In the genomic region with DNA sequence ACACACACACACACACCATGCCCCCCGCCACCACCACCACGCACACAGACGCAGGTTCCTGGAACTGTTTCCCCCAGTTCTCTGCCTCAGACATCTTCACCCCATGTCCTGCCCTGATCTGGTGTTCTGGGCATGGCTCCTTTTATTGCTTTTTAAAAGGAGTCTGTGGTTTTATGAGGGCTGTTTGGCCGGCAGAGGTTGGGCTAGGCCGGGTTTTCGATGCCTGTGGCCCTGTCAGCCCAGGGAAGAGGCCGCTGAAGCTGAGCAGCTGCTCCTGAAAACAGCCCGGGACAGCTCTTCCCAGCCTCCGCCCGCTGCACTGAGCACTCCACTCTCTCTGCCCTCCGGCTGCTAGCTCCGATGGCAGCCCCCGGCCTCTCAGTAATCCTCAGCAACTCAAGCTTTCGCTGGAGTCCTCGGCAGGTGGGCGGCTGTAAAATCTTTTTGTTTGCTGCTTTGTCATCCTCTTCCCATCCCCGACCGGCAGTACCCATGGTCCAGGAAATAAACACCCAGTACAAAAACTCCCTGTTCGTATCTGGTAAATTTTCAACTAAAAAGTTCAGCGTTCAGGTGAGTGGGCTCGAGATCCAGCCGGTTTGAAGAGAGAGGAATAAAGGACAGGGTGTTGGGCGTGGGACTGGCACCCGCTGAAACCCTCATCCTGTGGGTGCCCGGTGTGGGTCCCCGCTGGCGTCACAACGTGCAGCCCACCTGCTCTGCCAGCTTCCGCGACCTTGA, we compare ENCODE assay signal across 9 cellular contexts.
DNase-seq lines count a peak whose midpoint lies in the region; ATAC-seq and TF ChIP-seq lines count a peak whose summit lies in the region.
"Had no signal": no experiment of that assay in that cellular context is flagged by ENCODE, and none has a peak within 500 bp of the region (broad histone marks: within the 10 kb centered on the region; RNA-seq: fewer than 3 reads in every experiment).

No MANE protein-coding gene starts in this region.

- H3K9me3 ChIP-seq in cardiac muscle cell (ENCODE audit: low read depth) (no peaks in the 10 kb centered on the region), prostate gland (no peaks in the 10 kb centered on the region)

- 20% methylated on average over 30 of the region's 30 CpGs for WGBS in prostate gland

- ATAC-seq in T-cell (replicated peaks in 1 of 4) (peak in 3 of 4 experiments; percentile 49 to 71 (median 59)), HG03439 (IDR thresholded peaks at IDR 0.05; ENCODE audit: unreplicated experiment) (no peak), GM19351 (IDR thresholded peaks at IDR 0.05; ENCODE audit: unreplicated experiment) (no peak)
- ATAC-seq: activated CD4-positive, alpha-beta T cell treated with anti-CD3 and anti-CD28 coated beads for 36 hours had no signal

- POLR2A ChIA-PET in T-cell (lab: Charles Lee) = no interaction called here

- peak overlapping the region; percentile 7 to 58 (median 29) for H3K4me3 Mint-ChIP-seq in T-cell
- H3K4me3 Mint-ChIP-seq: activated CD4-positive, alpha-beta T cell treated with anti-CD3 and anti-CD28 coated beads for 36 hours had no signal

- H3K36me3 Mint-ChIP-seq in T-cell = no peaks in the 10 kb centered on the region

- no peaks in the 10 kb centered on the region for H3K36me3 ChIP-seq in cardiac muscle cell
- H3K36me3 ChIP-seq in prostate gland = no peaks in the 10 kb centered on the region

- DNase-seq in GM03348 (ENCODE audit: low spot score) (peak; percentile 77), T-cell (peak in 15 of 34 experiments; percentile 4 to 52 (median 22)), cardiac muscle cell (ENCODE audit: low read depth in 1 of 2, low spot score in 1 of 2) (peak; percentile 75 to 86), prostate gland (ENCODE audit: low spot score) (peak; percentile 69), NOMO-1 treated with dmso at 0.1 percent for 144 hours (lab: John Stamatoyannopoulos, UW; ENCODE audit: unreplicated experiment) (no peak), NCI-H2171 treated with DMSO at 0.1 percent for 48 hours (lab: John Stamatoyannopoulos, UW) (no peak)
- DNase-seq: activated CD4-positive, alpha-beta T cell treated with anti-CD3 and anti-CD28 coated beads for 36 hours had no signal

- intact Hi-C loops in prostate gland (cut with DNase I) = no loop called here

- peaks cover 4 to 19% (median 7%) of the 10 kb centered on the region in 3 donors for H3K4me1 Mint-ChIP-seq in T-cell

- H3K27ac ChIP-seq in cardiac muscle cell (peak overlapping the region; percentile 34), prostate gland (peak overlapping the region; percentile 77 to 78)

- no peak for TF ChIP-seq POLR2A in prostate gland (IDR thresholded peaks at IDR 0.05)

- H3K4me3 ChIP-seq in cardiac muscle cell = no peak overlapping the region
- peak overlapping the region in 1 of 2 donors; percentile 11 for H3K4me3 ChIP-seq in prostate gland

- no peak for TF ChIP-seq CTCF in cardiac muscle cell (IDR thresholded peaks at IDR 0.05; ENCODE audit: low read depth, low read length)
- TF ChIP-seq CTCF in prostate gland (IDR thresholded peaks at IDR 0.05) = peak in 2 of 4 experiments; percentile 23 to 31

- CTCF ChIA-PET in T-cell (lab: Charles Lee) = no interaction called here

- H3K27me3 ChIP-seq in cardiac muscle cell = no peaks in the 10 kb centered on the region
- no peaks in the 10 kb centered on the region for H3K27me3 ChIP-seq in prostate gland (replicated peaks; ENCODE audit: insufficient read depth)

- no peaks in the 10 kb centered on the region for H3K9me3 Mint-ChIP-seq in T-cell

- H3K27ac Mint-ChIP-seq in T-cell = peak overlapping the region in 1 of 2 donors; percentile 17
- H3K27ac Mint-ChIP-seq: activated CD4-positive, alpha-beta T cell treated with anti-CD3 and anti-CD28 coated beads for 36 hours had no signal

- peaks cover 4 to 28% of the 10 kb centered on the region in 2 donors for H3K27me3 Mint-ChIP-seq in T-cell

- H3K4me1 ChIP-seq in cardiac muscle cell (ENCODE audit: low read depth) (peaks cover 29% of the 10 kb centered on the region), prostate gland (replicated peaks) (peaks cover 14% of the 10 kb centered on the region)

Comparison
In these comparisons a context has a peak if more than half of its experiments do, and no peak if none do; other contexts are left out.
1. DNase-seq: peak in GM03348 (single experiment), cardiac muscle cell (2 of 2) and prostate gland (single experiment); none in NOMO-1 treated with dmso at 0.1 percent for 144 hours (single experiment) and NCI-H2171 treated with DMSO at 0.1 percent for 48 hours (single experiment).
2. ATAC-seq: peak in T-cell (3 of 4); none in HG03439 (single experiment) and GM19351 (single experiment).